In genomic region chr1:173318788-173319187, GRCh38 we compare ENCODE assay signal across 8 cellular contexts.
"Had no signal": no experiment of that assay in that cellular context is flagged by ENCODE, and none has a peak within 500 bp of the region (broad histone marks: within the 10 kb centered on the region; RNA-seq: fewer than 3 reads in every experiment).

No MANE protein-coding gene starts in this region.

- H3K4me3 ChIP-seq: K562 had no signal

- H3K27ac ChIP-seq: HL-60, KMS-11 had no signal

- ATAC-seq: HepG2, K562 had no signal

- FAIRE-seq: HepG2, HTR-8/SVneo, K562 had no signal

- DNase-seq: IMR-90, KBM-7, KG1 had no signal
